15 cellular contexts compared by ENCODE assay signal in genomic region chr11:129298990-129299389, GRCh38.
"Had no signal": no experiment of that assay in that cellular context is flagged by ENCODE, and none has a peak within 500 bp of the region (broad histone marks: within the 10 kb centered on the region; RNA-seq: fewer than 3 reads in every experiment).

No MANE protein-coding gene starts in this region.

- ATAC-seq: activated CD8-positive, alpha-beta memory T cell treated with anti-CD3 and anti-CD28 coated beads, Interleukin-2, amount 10 ng/mL, durations not matched to agents 7 days and 5 days; left colon had no signal

- FAIRE-seq: endometrium had no signal

- H3K36me3 Mint-ChIP-seq: activated CD8-positive, alpha-beta memory T cell treated with anti-CD3 and anti-CD28 coated beads, Interleukin-2, amount 10 ng/mL, durations not matched to agents 7 days and 5 days; activated naive CD8-positive, alpha-beta T cell treated with anti-CD3 and anti-CD28 coated beads for 36 hours had no signal

- H3K9me3 ChIP-seq: thoracic aorta had no signal

- DNase-seq: activated CD4-positive, alpha-beta T cell treated with anti-CD3 and anti-CD28 coated beads for 1 hour; activated CD4-positive, alpha-beta T cell treated with anti-CD3 and anti-CD28 coated beads, Interleukin-2, amount 50 U/mL, for 48 hours; activated CD8-positive, alpha-beta memory T cell treated with anti-CD3 and anti-CD28 coated beads, Interleukin-2, amount 10 ng/mL, durations not matched to agents 7 days and 5 days; activated gamma-delta T cell; activated naive CD8-positive, alpha-beta T cell treated with anti-CD3 and anti-CD28 coated beads for 36 hours; activated T-cell treated with anti-CD3 and anti-CD28 coated beads, Interleukin-2, amount 50 U/mL, for 24 hours; foreskin fibroblast; left colon; occipital lobe; stimulated activated CD4-positive, alpha-beta T cell treated with anti-CD3 and anti-CD28 coated beads, Interleukin-4, amount 100 ng/mL, for 24 hours; T1000 had no signal

- H3K27ac Mint-ChIP-seq: activated CD8-positive, alpha-beta memory T cell treated with anti-CD3 and anti-CD28 coated beads, Interleukin-2, amount 10 ng/mL, durations not matched to agents 7 days and 5 days; activated naive CD8-positive, alpha-beta T cell treated with anti-CD3 and anti-CD28 coated beads for 36 hours; activated T-cell treated with anti-CD3 and anti-CD28 coated beads, Interleukin-2, amount 50 U/mL, for 24 hours; nephron; stimulated activated naive CD8-positive, alpha-beta T cell treated with anti-CD3 and anti-CD28 coated beads, Interleukin-15, Interleukin-2, amounts not matched to agents 100 ng/mL and 50 ng/mL, for 24 hours had no signal

- H3K27ac ChIP-seq: thoracic aorta had no signal

- H3K9me3 Mint-ChIP-seq: activated naive CD8-positive, alpha-beta T cell treated with anti-CD3 and anti-CD28 coated beads for 36 hours; activated T-cell treated with anti-CD3 and anti-CD28 coated beads, Interleukin-2, amount 50 U/mL, for 24 hours; nephron; stimulated activated naive CD8-positive, alpha-beta T cell treated with anti-CD3 and anti-CD28 coated beads, Interleukin-15, Interleukin-2, amounts not matched to agents 100 ng/mL and 50 ng/mL, for 24 hours had no signal

- H3K36me3 ChIP-seq: thoracic aorta had no signal

- H3K4me3 Mint-ChIP-seq: activated CD8-positive, alpha-beta memory T cell treated with anti-CD3 and anti-CD28 coated beads, Interleukin-2, amount 10 ng/mL, durations not matched to agents 7 days and 5 days; activated naive CD8-positive, alpha-beta T cell treated with anti-CD3 and anti-CD28 coated beads for 36 hours; activated T-cell treated with anti-CD3 and anti-CD28 coated beads, Interleukin-2, amount 50 U/mL, for 24 hours; nephron; stimulated activated naive CD8-positive, alpha-beta T cell treated with anti-CD3 and anti-CD28 coated beads, Interleukin-15, Interleukin-2, amounts not matched to agents 100 ng/mL and 50 ng/mL, for 24 hours had no signal

- H3K4me3 ChIP-seq: thoracic aorta had no signal
